ENCODE assay signal across 1 cellular context in genomic region chr2:26032586-26033269, GRCh38.
TF ChIP-seq lines count a peak whose summit lies in the region.

No MANE protein-coding gene starts in this region.

TF ChIP-seq in HEK293, 187 proteins besides CTCF, POLR2A, EP300 and RAD21 (continued from another document):
- TF ChIP-seq PRDM10 (tag by site-specific recombination; IDR thresholded peaks at IDR 0.05): peak; percentile 97
TF ChIP-seq in HEK293: peak in this region for 4; not testable (repeated sequence) for 183.
